8 cellular contexts compared by ENCODE assay signal in the genomic region with DNA sequence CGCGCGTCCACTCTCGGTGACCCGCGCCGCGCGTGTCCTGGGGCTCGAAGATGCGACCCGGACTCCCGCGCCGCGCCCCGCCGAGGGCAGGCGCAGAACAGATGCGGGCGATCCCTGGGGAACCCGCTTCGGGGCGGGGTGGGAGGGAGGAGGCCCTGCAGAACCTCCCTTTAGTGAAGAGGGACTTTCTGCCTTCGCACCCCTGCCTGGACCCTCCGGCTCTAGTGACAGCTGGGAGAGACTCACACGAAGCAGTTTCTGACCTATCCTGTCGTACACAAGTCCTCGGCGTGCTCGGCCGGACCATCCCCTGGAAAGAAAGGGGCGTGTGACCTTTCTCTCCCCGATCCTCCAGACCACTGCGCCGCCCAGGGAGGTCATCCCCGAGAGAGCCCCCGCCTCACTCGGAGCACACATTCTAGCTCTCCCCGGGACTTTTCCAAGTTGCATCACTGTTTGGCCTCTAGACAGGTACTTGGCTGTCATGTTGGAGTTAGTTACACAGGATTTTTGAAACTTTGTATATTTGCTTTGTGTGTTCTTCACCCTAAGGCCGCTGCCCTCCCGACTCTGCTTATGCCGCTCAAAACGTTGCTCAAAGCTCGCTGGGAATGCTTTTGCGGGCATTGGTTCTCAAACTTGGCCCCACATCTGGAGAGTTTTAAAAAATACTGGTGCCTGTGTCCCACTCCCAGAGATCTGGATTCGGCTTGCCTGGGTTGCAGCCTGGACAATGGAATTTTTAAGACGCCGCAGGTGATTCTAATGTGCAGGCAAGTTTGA. TPM values are rescaled to one million over a fixed set of nuclear protein-coding genes. Genes with fewer than 3 reads are reported as not detected.
DNase-seq lines count a peak whose midpoint lies in the region; ATAC-seq and TF ChIP-seq lines count a peak whose summit lies in the region.

No MANE protein-coding gene starts in this region.

- peaks cover 52% of the 10 kb centered on the region for H3K27me3 Mint-ChIP-seq in activated T-cell treated with anti-CD3 and anti-CD28 coated beads, Interleukin-2, amount 50 U/mL, for 4 hours (ENCODE audit: low read depth)
- peaks cover 67% of the 10 kb centered on the region for H3K27me3 Mint-ChIP-seq in brain
- peaks cover 46% of the 10 kb centered on the region for H3K27me3 Mint-ChIP-seq in activated CD4-positive, alpha-beta memory T cell treated with anti-CD3 and anti-CD28 coated beads, Interleukin-2, amount 10 ng/mL, durations not matched to agents 7 days and 5 days

- H3K4me1 ChIP-seq in stomach smooth muscle (ENCODE audit: control insufficient read depth, insufficient read depth, low read length), result peaks cover 23% of the 10 kb centered on the region

- H3K4me3 ChIP-seq in stomach smooth muscle (ENCODE audit: low read length in 2 of 2), result peak overlapping the region; percentile 50 to 84

- ATAC-seq in activated T-cell treated with anti-CD3 and anti-CD28 coated beads, Interleukin-2, amount 50 U/mL, for 4 hours, result peak in 1 of 2 donors; percentile 18
- ATAC-seq in GM21381 (IDR thresholded peaks at IDR 0.05; ENCODE audit: unreplicated experiment), result no peak

- no peak for TF ChIP-seq CTCF in brain (conservative IDR thresholded peaks at IDR 0.05)

- H3K9me3 ChIP-seq in stomach smooth muscle (ENCODE audit: control insufficient read depth in 2 of 2, low read length in 2 of 2), result no peaks in the 10 kb centered on the region

- no peaks in the 10 kb centered on the region for H3K9me3 Mint-ChIP-seq in activated T-cell treated with anti-CD3 and anti-CD28 coated beads, Interleukin-2, amount 50 U/mL, for 4 hours
- peaks cover 0 to 7% (median 3%) of the 10 kb centered on the region in 5 experiments for H3K9me3 Mint-ChIP-seq in brain
- H3K9me3 Mint-ChIP-seq in activated CD4-positive, alpha-beta memory T cell treated with anti-CD3 and anti-CD28 coated beads, Interleukin-2, amount 10 ng/mL, durations not matched to agents 7 days and 5 days, result no peaks in the 10 kb centered on the region

- H3K4me3 Mint-ChIP-seq in activated T-cell treated with anti-CD3 and anti-CD28 coated beads, Interleukin-2, amount 50 U/mL, for 4 hours, result peak overlapping the region; percentile 29
- H3K4me3 Mint-ChIP-seq in brain, result peak overlapping the region; percentile 77 to 91 (median 84)
- no peak overlapping the region for H3K4me3 Mint-ChIP-seq in activated CD4-positive, alpha-beta memory T cell treated with anti-CD3 and anti-CD28 coated beads, Interleukin-2, amount 10 ng/mL, durations not matched to agents 7 days and 5 days

- CTCF ChIA-PET in activated CD4-positive, alpha-beta memory T cell treated with anti-CD3 and anti-CD28 coated beads, Interleukin-2, amount 10 ng/mL, durations not matched to agents 7 days and 5 days (lab: Charles Lee), result no interaction called here

- POLR2A ChIA-PET in activated CD4-positive, alpha-beta memory T cell treated with anti-CD3 and anti-CD28 coated beads, Interleukin-2, amount 10 ng/mL, durations not matched to agents 7 days and 5 days (lab: Charles Lee), result no interaction called here

- H3K9ac ChIP-seq in stomach smooth muscle (ENCODE audit: low read length in 2 of 2), result peak overlapping the region in 1 of 2 donors; percentile 60

- H3K4me1 Mint-ChIP-seq in activated T-cell treated with anti-CD3 and anti-CD28 coated beads, Interleukin-2, amount 50 U/mL, for 4 hours (ENCODE audit: low read depth), result peaks cover 12% of the 10 kb centered on the region
- peaks cover 24% of the 10 kb centered on the region for H3K4me1 Mint-ChIP-seq in brain
- H3K4me1 Mint-ChIP-seq in activated CD4-positive, alpha-beta memory T cell treated with anti-CD3 and anti-CD28 coated beads, Interleukin-2, amount 10 ng/mL, durations not matched to agents 7 days and 5 days, result peaks cover 9% of the 10 kb centered on the region

- peak overlapping the region in 3 of 5 experiments; percentile 59 to 93 (median 80) for H3K27ac Mint-ChIP-seq in brain
- H3K27ac Mint-ChIP-seq in activated CD4-positive, alpha-beta memory T cell treated with anti-CD3 and anti-CD28 coated beads, Interleukin-2, amount 10 ng/mL, durations not matched to agents 7 days and 5 days, result no peak overlapping the region

- H3K36me3 Mint-ChIP-seq in activated T-cell treated with anti-CD3 and anti-CD28 coated beads, Interleukin-2, amount 50 U/mL, for 4 hours (ENCODE audit: insufficient read depth), result no peaks in the 10 kb centered on the region
- no peaks in the 10 kb centered on the region for H3K36me3 Mint-ChIP-seq in brain
- H3K36me3 Mint-ChIP-seq in activated CD4-positive, alpha-beta memory T cell treated with anti-CD3 and anti-CD28 coated beads, Interleukin-2, amount 10 ng/mL, durations not matched to agents 7 days and 5 days (ENCODE audit: low read depth), result no peaks in the 10 kb centered on the region

- peaks cover 0 to 37% of the 10 kb centered on the region in 2 donors for H3K27me3 ChIP-seq in stomach smooth muscle (ENCODE audit: control insufficient read depth in 1 of 2, insufficient read depth in 2 of 2, low read length in 2 of 2)

- H3K36me3 ChIP-seq in stomach smooth muscle (ENCODE audit: control insufficient read depth in 2 of 2, insufficient read depth in 2 of 2, low read length in 2 of 2), result no peaks in the 10 kb centered on the region

- DNase-seq in activated T-cell treated with anti-CD3 and anti-CD28 coated beads, Interleukin-2, amount 50 U/mL, for 4 hours, result no peak
- DNase-seq in activated T-cell treated with anti-CD3 and anti-CD28 coated beads for 4 hours (no peak), kidney tubule cell (ENCODE audit: low spot score) (peak; percentile 30), putamen (ENCODE audit: low spot score) (no peak)
- no peak for DNase-seq in activated CD4-positive, alpha-beta memory T cell treated with anti-CD3 and anti-CD28 coated beads, Interleukin-2, amount 10 ng/mL, durations not matched to agents 7 days and 5 days

- no peak overlapping the region for H3K27ac ChIP-seq in stomach smooth muscle (ENCODE audit: low read length)

RNA-seq across cellular contexts. Expression of a gene that starts 0.6 kb away (rescaled TPM):
- total RNA-seq in activated T-cell treated with anti-CD3 and anti-CD28 coated beads, Interleukin-2, amount 50 U/mL, for 4 hours, result under 1 TPM; 0.05 to 0.08 (median 0.05) TPM
- polyA plus RNA-seq in brain (ENCODE audit: insufficient read depth, low read depth, low replicate concordance), result 9.1 TPM
- not detected for total RNA-seq in activated CD4-positive, alpha-beta memory T cell treated with anti-CD3 and anti-CD28 coated beads, Interleukin-2, amount 10 ng/mL, durations not matched to agents 7 days and 5 days
